ENCODE assay signal across 8 cellular contexts in genomic region chr3:138118863-138119766, GRCh38.
DNase-seq lines count a peak whose midpoint lies in the region; ATAC-seq and TF ChIP-seq lines count a peak whose summit lies in the region.

No MANE protein-coding gene starts in this region.

- CTCF ChIA-PET in AG04449 (lab: Yijun Ruan, JAX) = interaction anchor here (0.7 to 12.7 kb wide), 38 partner anchors 8 to 301 kb away, joined by 3 to 626 read pairs (median 4); partner anchors contain the start of genes A4GNT, ARMC8 and DBR1

- POLR2A ChIA-PET in AG04449 (lab: Yijun Ruan, JAX) = no interaction called here

- DNase-seq in AG04449 (ENCODE audit: low read depth, low spot score) = peak; percentile 7
- peak; percentile 17 for DNase-seq in NCI-H2171 (lab: John Stamatoyannopoulos, UW)
- DNase-seq in cardiac fibroblast (ENCODE audit: low read depth in 2 of 2) = peak; percentile 80 to 81
- peak; percentile 77 for DNase-seq in kidney glomerular epithelial cell (lab: John Stamatoyannopoulos, UW)
- peak; percentile 58 for DNase-seq in stimulated activated CD4-positive, alpha-beta T cell treated with anti-CD3 and anti-CD28 coated beads, Interleukin-4, amount 100 ng/mL, for 1 hour

- no peak overlapping the region for H3K4me3 ChIP-seq in AG04449 (ENCODE audit: low read depth, low read length)
- no peak overlapping the region for H3K4me3 ChIP-seq in cardiac fibroblast (replicated peaks in 1 of 2; ENCODE audit: low read depth in 2 of 2, low read length in 2 of 2)

- H3K27ac ChIP-seq in VCaP = no peak overlapping the region

- TF ChIP-seq CTCF in AG04449 (IDR thresholded peaks at IDR 0.05; ENCODE audit: insufficient read depth, low read length, missing control alignments) = peak; percentile 85
- TF ChIP-seq CTCF in VCaP (conservative IDR thresholded peaks at IDR 0.05) = peak; percentile 91
- peak; percentile 91 for TF ChIP-seq CTCF in cardiac fibroblast (IDR thresholded peaks at IDR 0.05; ENCODE audit: low read depth, low read length)

- ATAC-seq in GM18519 (IDR thresholded peaks at IDR 0.05; ENCODE audit: low FRiP score, unreplicated experiment) (peak; percentile 60), HG03103 (IDR thresholded peaks at IDR 0.05; ENCODE audit: low read depth, unreplicated experiment) (peak; percentile 63)

Comparison
In these comparisons a context has a peak if more than half of its experiments do, and no peak if none do; other contexts are left out.
1. DNase-seq: peak in every context shown above with its lines; median percentile 80 in cardiac fibroblast; 77 in kidney glomerular epithelial cell; 58 in stimulated activated CD4-positive, alpha-beta T cell treated with anti-CD3 and anti-CD28 coated beads, Interleukin-4, amount 100 ng/mL, for 1 hour; 17 in NCI-H2171; 7 in AG04449.